21 cellular contexts compared by ENCODE assay signal in genomic region chr5:139046551-139046950, GRCh38.
DNase-seq lines count a peak whose midpoint lies in the region; ATAC-seq and TF ChIP-seq lines count a peak whose summit lies in the region.
"Had no signal": no experiment of that assay in that cellular context is flagged by ENCODE, and none has a peak within 500 bp of the region (broad histone marks: within the 10 kb centered on the region; RNA-seq: fewer than 3 reads in every experiment).

No MANE protein-coding gene starts in this region.

- no peaks in the 10 kb centered on the region for H3K9me2 ChIP-seq in PC-9 (ENCODE audit: insufficient read depth)

- no peaks in the 10 kb centered on the region for H3K9me3 ChIP-seq in PC-9 (ENCODE audit: insufficient read depth, low read depth)
- H3K9me3 ChIP-seq: A549, MG63 had no signal

- DNase-seq in EH (ENCODE audit: low read depth) (peak; percentile 54), NCI-H2029 treated with DMSO at 0.1 percent for 48 hours (lab: John Stamatoyannopoulos, UW) (peak; percentile 37), choroid plexus epithelial cell (ENCODE audit: low read depth) (peak; percentile 52), myocyte (ENCODE audit: low read depth) (peak; percentile 51), SHP77 (lab: John Stamatoyannopoulos, UW) (no peak), PC-9 (no peak)
- DNase-seq in stimulated activated effector memory CD8-positive, alpha-beta T cell treated with anti-CD3 and anti-CD28 coated beads, Interleukin-12 subunit alpha, Interleukin-12 subunit beta, amount 100 ng/mL, for 72 hours (ENCODE audit: low spot score in 2 of 2): no peak
- DNase-seq: CD4-positive, CD25-positive, alpha-beta regulatory T cell; DMS79; MG63; NCI-H1092; NCI-H1436; NCI-H187 treated with DMSO at 0.1 percent for 48 hours; NCI-H2227 treated with DMSO at 0.1 percent for 48 hours; NCI-H510A treated with DMSO at 0.1 percent for 48 hours; NCI-H774; Right ventricle myocardium superior had no signal

- BruUV-seq in PC-9 (replicated peaks; lab: Mats Ljungman, UMichigan): no TSS peak

- H3K27ac ChIP-seq in PC-9: no peak overlapping the region
- H3K27ac ChIP-seq: A549 had no signal

- H4K20me1 ChIP-seq in PC-9 (ENCODE audit: insufficient read depth): no peaks in the 10 kb centered on the region

- intact Hi-C loops in PC-9 (cut with micrococcal nuclease; ENCODE audit: unreplicated experiment): no loop called here

- CTCF ChIA-PET in PC-9 (lab: Charles Lee): no interaction called here

- H3K9me3 Mint-ChIP-seq in stimulated activated effector memory CD8-positive, alpha-beta T cell treated with anti-CD3 and anti-CD28 coated beads, Interleukin-12 subunit alpha, Interleukin-12 subunit beta, amount 100 ng/mL, for 72 hours: no peaks in the 10 kb centered on the region
- H3K9me3 Mint-ChIP-seq: IgD-negative memory B cell; T-helper 1 cell treated with Interleukin-12 subunit alpha and Interleukin-12 subunit beta and Interleukin-4 antibody, amounts not matched to agents 30 μg/mL and 1 μg/mL, for 36 hours had no signal

- no peaks in the 10 kb centered on the region for H3K79me2 ChIP-seq in PC-9 (ENCODE audit: low read depth)

- H3F3A ChIP-seq in PC-9 (ENCODE audit: insufficient read depth, low read depth): no peaks in the 10 kb centered on the region

- H2AFZ ChIP-seq in PC-9: no peak overlapping the region

- no peaks in the 10 kb centered on the region for H3K4me1 Mint-ChIP-seq in stimulated activated effector memory CD8-positive, alpha-beta T cell treated with anti-CD3 and anti-CD28 coated beads, Interleukin-12 subunit alpha, Interleukin-12 subunit beta, amount 100 ng/mL, for 72 hours
- H3K4me1 Mint-ChIP-seq: CD4-positive, CD25-positive, alpha-beta regulatory T cell; IgD-negative memory B cell had no signal

- no peak for ATAC-seq in stimulated activated effector memory CD8-positive, alpha-beta T cell treated with anti-CD3 and anti-CD28 coated beads, Interleukin-12 subunit alpha, Interleukin-12 subunit beta, amount 100 ng/mL, for 72 hours
- ATAC-seq: A549, HCT116 had no signal

- H3K4me1 ChIP-seq in PC-9 (replicated peaks; ENCODE audit: insufficient read depth): no peaks in the 10 kb centered on the region
- H3K4me1 ChIP-seq: A549 had no signal

- POLR2A ChIA-PET in PC-9 (lab: Charles Lee; ENCODE audit: unreplicated experiment): no interaction called here

- no peaks in the 10 kb centered on the region for H3K36me3 Mint-ChIP-seq in stimulated activated effector memory CD8-positive, alpha-beta T cell treated with anti-CD3 and anti-CD28 coated beads, Interleukin-12 subunit alpha, Interleukin-12 subunit beta, amount 100 ng/mL, for 72 hours

- H3K36me3 ChIP-seq in PC-9 (ENCODE audit: low read depth): no peaks in the 10 kb centered on the region

- TF ChIP-seq CTCF in choroid plexus epithelial cell (conservative IDR thresholded peaks at IDR 0.05; ENCODE audit: low read depth, low read length) (no peak), PC-9 (conservative IDR thresholded peaks at IDR 0.05) (no peak)

- no peaks in the 10 kb centered on the region for H3K27me3 ChIP-seq in PC-9 (ENCODE audit: insufficient read depth, low read depth)
- H3K27me3 ChIP-seq: MG63 had no signal

- H3K4me3 ChIP-seq in choroid plexus epithelial cell (ENCODE audit: low read depth, low read length) (no peak overlapping the region), PC-9 (no peak overlapping the region)
- H3K4me3 ChIP-seq: A549, MG63 had no signal

- H3K4me2 ChIP-seq in PC-9: no peak overlapping the region
- H3K4me2 ChIP-seq: A549 had no signal

- no peak overlapping the region for H3K4me3 Mint-ChIP-seq in stimulated activated effector memory CD8-positive, alpha-beta T cell treated with anti-CD3 and anti-CD28 coated beads, Interleukin-12 subunit alpha, Interleukin-12 subunit beta, amount 100 ng/mL, for 72 hours
- H3K4me3 Mint-ChIP-seq: CD4-positive, CD25-positive, alpha-beta regulatory T cell; IgD-negative memory B cell; T-helper 1 cell treated with Interleukin-12 subunit alpha and Interleukin-12 subunit beta and Interleukin-4 antibody, amounts not matched to agents 30 μg/mL and 1 μg/mL, for 36 hours had no signal

- H3K27ac Mint-ChIP-seq in stimulated activated effector memory CD8-positive, alpha-beta T cell treated with anti-CD3 and anti-CD28 coated beads, Interleukin-12 subunit alpha, Interleukin-12 subunit beta, amount 100 ng/mL, for 72 hours: no peak overlapping the region
- H3K27ac Mint-ChIP-seq: CD4-positive, CD25-positive, alpha-beta regulatory T cell; IgD-negative memory B cell; T-helper 1 cell treated with Interleukin-12 subunit alpha and Interleukin-12 subunit beta and Interleukin-4 antibody, amounts not matched to agents 30 μg/mL and 1 μg/mL, for 36 hours had no signal

Comparison
In these comparisons a context has a peak if more than half of its experiments do, and no peak if none do; other contexts are left out.
1. DNase-seq: peak in EH (single experiment), NCI-H2029 treated with DMSO at 0.1 percent for 48 hours (single experiment), choroid plexus epithelial cell (single experiment) and myocyte (single experiment); none in SHP77 (0 of 2), stimulated activated effector memory CD8-positive, alpha-beta T cell treated with anti-CD3 and anti-CD28 coated beads, Interleukin-12 subunit alpha, Interleukin-12 subunit beta, amount 100 ng/mL, for 72 hours (0 of 2) and PC-9 (0 of 2).